Comparison of ENCODE assay signal across 27 cellular contexts in the genomic region with DNA sequence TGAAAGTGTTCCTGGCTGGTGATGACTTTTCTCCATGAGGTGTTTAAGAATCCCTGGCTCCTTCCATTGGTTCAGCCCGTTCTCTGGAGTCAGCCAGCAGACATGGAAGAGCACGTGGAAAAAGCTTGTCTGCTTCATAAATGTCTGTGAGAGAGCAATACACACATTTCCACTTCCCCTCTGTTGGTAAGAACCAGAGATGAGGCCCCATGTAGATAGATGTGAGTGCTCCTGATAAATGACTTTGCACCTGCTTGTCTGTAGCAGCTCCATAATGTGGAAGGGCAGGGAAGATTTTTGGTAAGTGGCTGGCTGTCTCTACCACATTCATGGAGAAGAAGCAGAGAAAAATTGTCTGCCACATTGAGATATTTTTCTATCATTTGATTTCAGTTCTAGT.
"Had no signal": no experiment of that assay in that cellular context is flagged by ENCODE, and none has a peak within 500 bp of the region (broad histone marks: within the 10 kb centered on the region; RNA-seq: fewer than 3 reads in every experiment).

No MANE protein-coding gene starts in this region.

- H3K4me3 ChIP-seq: esophagus muscularis mucosa, gastroesophageal sphincter, heart left ventricle, hepatocyte, lung, neural progenitor cell, prostate gland, right atrium auricular region, smooth muscle cell, testis, tibial artery had no signal

- H3K4me2 ChIP-seq: hepatocyte, smooth muscle cell had no signal

- DNase-seq: effector CD8-positive, alpha-beta T cell; endodermal cell; foreskin keratinocyte; heart left ventricle; kidney; mesendoderm; midbrain; naive thymus-derived CD4-positive, alpha-beta T cell; stimulated activated CD4-positive, alpha-beta T cell treated with anti-CD3 and anti-CD28 coated beads, Interleukin-12 subunit alpha, Interleukin-12 subunit beta, amount 100 ng/mL, for 4 hours; stimulated activated CD4-positive, alpha-beta T cell treated with anti-CD3 and anti-CD28 coated beads, Interleukin-1b, Interleukin-23, amount 100 ng/mL, for 48 hours; stimulated activated CD4-positive, alpha-beta T cell treated with anti-CD3 and anti-CD28 coated beads, Interleukin-4, amount 100 ng/mL, for 1 hour; stimulated activated CD8-positive, alpha-beta memory T cell treated with anti-CD3 and anti-CD28 coated beads, Interleukin-4, amount 100 ng/mL, for 48 hours; stimulated activated naive CD4-positive, alpha-beta T cell; substantia nigra; testis; tibial artery had no signal

- H3K9ac ChIP-seq: neural progenitor cell had no signal

- H3K4me1 ChIP-seq: foreskin keratinocyte, heart left ventricle, prostate gland, right atrium auricular region, testis, tibial artery had no signal

- H3K9me3 ChIP-seq: esophagus muscularis mucosa, gastroesophageal sphincter, heart left ventricle, prostate gland, right atrium auricular region, testis, tibial artery had no signal

- H3K79me2 ChIP-seq: hepatocyte had no signal

- H3K36me3 ChIP-seq: esophagus muscularis mucosa, gastroesophageal sphincter, heart left ventricle, neural progenitor cell, prostate gland, right atrium auricular region, tibial artery had no signal

- H3K27ac ChIP-seq: epithelial cell of prostate, esophagus muscularis mucosa, foreskin keratinocyte, gastroesophageal sphincter, heart left ventricle, prostate gland, right atrium auricular region, testis, tibial artery had no signal

- H3K27me3 ChIP-seq: esophagus muscularis mucosa, foreskin keratinocyte, gastroesophageal sphincter, heart left ventricle, hepatocyte, neural progenitor cell, right atrium auricular region, testis, tibial artery had no signal

- H2AFZ ChIP-seq: hepatocyte had no signal

- ATAC-seq: foreskin keratinocyte; gastroesophageal sphincter; heart left ventricle; left lobe of liver; naive thymus-derived CD4-positive, alpha-beta T cell; sciatic nerve had no signal

- FAIRE-seq: kidney had no signal
